ENCODE assay signal across 22 cellular contexts in genomic region chr7:70778585-70778984, GRCh38.
A peak's percentile ranks its signal among the peaks of the same experiment; 100 is the strongest.
DNase-seq lines count a peak whose midpoint lies in the region; ATAC-seq, FAIRE-seq and TF ChIP-seq lines count a peak whose summit lies in the region.
"Had no signal": no experiment of that assay in that cellular context is flagged by ENCODE, and none has a peak within 500 bp of the region (broad histone marks: within the 10 kb centered on the region; RNA-seq: fewer than 3 reads in every experiment).

No MANE protein-coding gene starts in this region.

- no peak for FAIRE-seq in GM12878 (lab: Jason Lieb, UNC)
- FAIRE-seq: A204.1, GM18507, HepG2 had no signal

- BruUV-seq in GM12878 (replicated peaks; lab: Mats Ljungman, UMichigan) = no TSS peak

- peak overlapping the region; percentile 32; the same call in 1 of the 2 replicates for H3K4me3 ChIP-seq in Jurkat, Clone E6-1 (ENCODE audit: low read length)
- H3K4me3 ChIP-seq in GM12878 = no peak overlapping the region
- H3K4me3 ChIP-seq: GM23248 had no signal

- H3K27ac Mint-ChIP-seq in activated T-cell treated with anti-CD3 and anti-CD28 coated beads, Interleukin-2, amount 50 U/mL, for 72 hours = peak overlapping the region; percentile 1
- H3K27ac Mint-ChIP-seq in natural killer cell = peak overlapping the region; percentile 52 to 77
- H3K27ac Mint-ChIP-seq: HFFc6 had no signal

- no peak overlapping the region for H3K9ac ChIP-seq in GM12878 (ENCODE audit: control insufficient read depth, insufficient read depth, low read length)
- H3K9ac ChIP-seq: GM23248 had no signal

- no peaks in the 10 kb centered on the region for H3K27me3 ChIP-seq in GM12878 (replicated peaks in 1 of 2; ENCODE audit: control insufficient read depth in 2 of 2, insufficient read depth in 2 of 2, low read length in 1 of 2)
- H3K27me3 ChIP-seq: BE2C had no signal

- peaks cover 21 to 35% of the 10 kb centered on the region in 2 experiments for H3K36me3 ChIP-seq in GM12878 (ENCODE audit: control insufficient read depth in 2 of 2, insufficient read depth in 2 of 2, low read length in 1 of 2)

- CTCF ChIA-PET in GM12878 (lab: Yijun Ruan, JAX) = interaction anchor here (0.8 to 7.1 kb wide), 6 partner anchors 9 to 1700 kb away, joined by 3 to 131 read pairs (median 5); no protein-coding TSS in a partner anchor

- no peak overlapping the region for H3K4me2 ChIP-seq in GM12878 (ENCODE audit: control insufficient read depth, insufficient read depth)

- peak overlapping the region; percentile 72 to 84 for H3K4me3 Mint-ChIP-seq in activated T-cell treated with anti-CD3 and anti-CD28 coated beads, Interleukin-2, amount 50 U/mL, for 72 hours
- no peak overlapping the region for H3K4me3 Mint-ChIP-seq in natural killer cell
- H3K4me3 Mint-ChIP-seq: H9, HFFc6 had no signal

- H3K27me3 Mint-ChIP-seq in activated T-cell treated with anti-CD3 and anti-CD28 coated beads, Interleukin-2, amount 50 U/mL, for 72 hours (ENCODE audit: low read depth) = peaks cover 13% of the 10 kb centered on the region
- H3K27me3 Mint-ChIP-seq in natural killer cell (ENCODE audit: low read depth in 2 of 2) = no peaks in the 10 kb centered on the region

- no peak for ATAC-seq in activated T-cell treated with anti-CD3 and anti-CD28 coated beads, Interleukin-2, amount 50 U/mL, for 72 hours (replicated peaks in 1 of 2)
- ATAC-seq in GM12878 (no peak), natural killer cell (no peak), HG03469 (IDR thresholded peaks at IDR 0.05; ENCODE audit: unreplicated experiment) (no peak)
- ATAC-seq: HepG2, PC-3 had no signal

- H3K4me1 Mint-ChIP-seq in activated T-cell treated with anti-CD3 and anti-CD28 coated beads, Interleukin-2, amount 50 U/mL, for 72 hours (ENCODE audit: low read depth) = peaks cover 35% of the 10 kb centered on the region
- H3K4me1 Mint-ChIP-seq in natural killer cell = peaks cover 17 to 20% of the 10 kb centered on the region in 2 donors

- H4K20me1 ChIP-seq in GM12878 (ENCODE audit: control insufficient read depth, insufficient read depth) = no peaks in the 10 kb centered on the region

- no peak for TF ChIP-seq RAD21 in GM12878 (IDR thresholded peaks at IDR 0.05; ENCODE audit: insufficient read depth, low read depth, low read length)

- no peaks in the 10 kb centered on the region for H3K9me3 ChIP-seq in GM12878 (replicated peaks; ENCODE audit: control insufficient read depth, insufficient read depth, low read length)
- H3K9me3 ChIP-seq: BE2C had no signal

- no peak for TF ChIP-seq EP300 in GM12878 (IDR thresholded peaks at IDR 0.05; ENCODE audit: borderline replicate concordance in 1 of 2, control insufficient read depth in 1 of 2, low read depth in 2 of 2, low read length in 2 of 2)

- peak overlapping the region; percentile 9; the same call in 1 of the 2 replicates for H3K27ac ChIP-seq in GM12878 (ENCODE audit: control insufficient read depth, insufficient read depth)
- H3K27ac ChIP-seq: GM23248 had no signal

- H3K36me3 Mint-ChIP-seq in activated T-cell treated with anti-CD3 and anti-CD28 coated beads, Interleukin-2, amount 50 U/mL, for 72 hours (ENCODE audit: insufficient read depth in 2 of 2) = peaks cover 0 to 1% of the 10 kb centered on the region in 2 donors
- H3K36me3 Mint-ChIP-seq in natural killer cell = peaks cover 20% of the 10 kb centered on the region

- SMC1A ChIA-PET in GM12878 (lab: Charles Lee; ENCODE audit: uncharacterized antibody, unreplicated experiment) = interaction anchor here (0.7 to 12.4 kb wide), 10 partner anchors 11 to 1854 kb away, joined by 3 to 177 read pairs (median 3); no protein-coding TSS in a partner anchor

- TF ChIP-seq CTCF in GM12878 (IDR thresholded peaks at IDR 0.05 in 2 of 3, conservative IDR thresholded peaks at IDR 0.05 in 1 of 3; ENCODE audit: control insufficient read depth in 2 of 3, extremely low read depth in 1 of 3, insufficient read depth in 1 of 3, low read depth in 3 of 3, low read length in 3 of 3) (no peak), natural killer cell (IDR thresholded peaks at IDR 0.05) (no peak)

- no peak overlapping the region for H2AFZ ChIP-seq in GM12878 (ENCODE audit: control insufficient read depth, low read depth, low read length)
- H2AFZ ChIP-seq: GM23248 had no signal

- H3K79me2 ChIP-seq in GM12878 (ENCODE audit: control insufficient read depth, insufficient read depth, low read length) = no peaks in the 10 kb centered on the region

- RAD21 ChIA-PET in GM12878 (lab: Charles Lee; ENCODE audit: unreplicated experiment) = interaction anchor here (0.6 to 7.5 kb wide), 5 partner anchors 8 to 79 kb away, joined by 3 to 125 read pairs (median 29); no protein-coding TSS in a partner anchor

- no peak for DNase-seq in activated T-cell treated with anti-CD3 and anti-CD28 coated beads, Interleukin-2, amount 50 U/mL, for 72 hours
- no peak for DNase-seq in activated T-cell treated with anti-CD3 and anti-CD28 coated beads for 4 hours
- DNase-seq in Jurkat, Clone E6-1 (ENCODE audit: low read depth, low spot score) = peak; percentile 94
- no peak for DNase-seq in GM12878 (ENCODE audit: low read depth, low spot score)
- DNase-seq in natural killer cell = no peak
- DNase-seq in occipital lobe (lab: John Stamatoyannopoulos, UW) = no peak
- DNase-seq in NCI-H446 treated with DMSO at 0.1 percent for 48 hours (lab: John Stamatoyannopoulos, UW) = no peak
- DNase-seq: BE2C, GM23248, H9, HFFc6, KBM-7, NCI-H1092 treated with DMSO at 0.1 percent for 48 hours, NCI-H2081 treated with DMSO at 0.1 percent for 48 hours, NCI-H2171 treated with DMSO at 0.1 percent for 48 hours, NCI-H526, PC-3, Right ventricle myocardium superior had no signal

- intact Hi-C loops in GM12878 (cut with micrococcal nuclease; ENCODE audit: unreplicated experiment) (loop anchor here (5.0 kb wide), 1 partner anchor 81 kb away; no protein-coding TSS in a partner anchor), natural killer cell (cut with micrococcal nuclease) (no loop called here)

- no peaks in the 10 kb centered on the region for H3K9me3 Mint-ChIP-seq in activated T-cell treated with anti-CD3 and anti-CD28 coated beads, Interleukin-2, amount 50 U/mL, for 72 hours
- H3K9me3 Mint-ChIP-seq in natural killer cell = no peaks in the 10 kb centered on the region
- H3K9me3 Mint-ChIP-seq: H9 had no signal

- POLR2A ChIA-PET in GM12878 (lab: Charles Lee) = interaction anchor here (0.5 to 1.3 kb wide), 2 partner anchors 18 to 39 kb away, joined by 3 to 6 read pairs; no protein-coding TSS in a partner anchor

- in situ Hi-C loops in GM12878 (cut with MboI) = no loop called here

- no peak for TF ChIP-seq POLR2A in GM12878 (IDR thresholded peaks at IDR 0.05; ENCODE audit: low read depth, low read length)

- 97% methylated on average over 3 of the region's 3 CpGs for WGBS in GM12878 (ENCODE audit: insufficient coverage, insufficient replicate concordance, low lambda C conversion rate, missing lambda C conversion rate)

- H3K4me1 ChIP-seq in GM12878 (ENCODE audit: control insufficient read depth, insufficient read depth, low read length) = peaks cover 14% of the 10 kb centered on the region
- H3K4me1 ChIP-seq: BE2C had no signal

TF ChIP-seq in GM12878, 131 proteins besides CTCF, POLR2A, EP300 and RAD21 (continues in another document):
- peak; percentile 18; the same call in 1 of the 2 replicates for TF ChIP-seq MTA2 (IDR thresholded peaks at IDR 0.05; ENCODE audit: low read depth)
- no peak for TF ChIP-seq GABPA (IDR thresholded peaks at IDR 0.05; ENCODE audit: low read depth)
- no peak for TF ChIP-seq SMAD1 (IDR thresholded peaks at IDR 0.05; ENCODE audit: low read depth, partially characterized antibody)
- no peak for TF ChIP-seq SMAD5 (IDR thresholded peaks at IDR 0.05; ENCODE audit: low read depth)
- TF ChIP-seq IKZF1 (conservative IDR thresholded peaks at IDR 0.05) = no peak
- 0 out of 2 replicates have a peak, but pooled peaks have one; percentile 27 for TF ChIP-seq ZNF687 (IDR thresholded peaks at IDR 0.05)
- TF ChIP-seq MLLT1 (IDR thresholded peaks at IDR 0.05) = no peak
- TF ChIP-seq SREBF1 (IDR thresholded peaks at IDR 0.05; ENCODE audit: low read length) = no peak
